Comparison of ENCODE assay signal across 22 cellular contexts in the genomic region with DNA sequence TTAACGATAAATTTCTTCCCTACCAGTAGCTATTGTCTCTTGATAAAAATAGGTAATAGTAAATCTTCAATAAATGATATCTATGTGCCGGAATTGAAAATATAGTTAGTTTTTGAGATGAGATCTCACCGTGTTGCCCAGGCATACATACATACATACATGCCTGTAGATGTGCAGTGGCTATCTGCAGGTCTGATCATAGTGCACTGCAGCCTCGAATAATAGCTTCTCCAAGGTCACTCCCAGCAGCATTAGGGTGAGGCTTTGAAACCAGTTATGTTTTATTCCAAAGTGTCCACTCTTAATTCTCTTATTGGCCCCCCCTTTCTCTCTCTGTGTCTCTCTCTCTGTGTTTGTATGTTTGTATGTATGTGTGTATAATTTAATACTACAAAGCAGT.
"Had no signal": no experiment of that assay in that cellular context is flagged by ENCODE, and none has a peak within 500 bp of the region (broad histone marks: within the 10 kb centered on the region; RNA-seq: fewer than 3 reads in every experiment).

No MANE protein-coding gene starts in this region.

- H3K27me3 ChIP-seq: foreskin keratinocyte, neural progenitor cell, ovary, spleen, tibial artery, upper lobe of left lung, uterus had no signal

- H3K4me1 ChIP-seq: foreskin keratinocyte, neural progenitor cell, uterus had no signal

- ATAC-seq: foreskin keratinocyte; left cardiac atrium; naive thymus-derived CD4-positive, alpha-beta T cell; right cardiac atrium; stimulated activated memory B cell treated with anti-CD40 and anti-IgM and Interleukin-4, amounts not matched to agents 10 μg/mL and 1 μg/mL and 100 μg/mL, for 72 hours had no signal

- H3K4me2 ChIP-seq: neural progenitor cell had no signal

- DNase-seq: effector CD4-positive, alpha-beta T cell; endodermal cell; foreskin keratinocyte; kidney; left cardiac atrium; left ventricle myocardium inferior; naive thymus-derived CD4-positive, alpha-beta T cell; nucleus accumbens; ovary; right cardiac atrium; spleen; stimulated activated CD4-positive, alpha-beta T cell treated with anti-CD3 and anti-CD28 coated beads, Interleukin-15, amount 100 ng/mL, for 24 hours; stimulated activated CD4-positive, alpha-beta T cell treated with anti-CD3 and anti-CD28 coated beads, Interleukin-1b, Interleukin-23, amount 100 ng/mL, for 48 hours; stimulated activated CD4-positive, alpha-beta T cell treated with anti-CD3 and anti-CD28 coated beads, Interleukin-4, amount 100 ng/mL, for 24 hours; tibial artery; upper lobe of left lung; uterus had no signal

- H3K4me3 ChIP-seq: coronary artery, left ventricle myocardium inferior, lung, neural progenitor cell, ovary, spleen, tibial artery, upper lobe of left lung, uterus had no signal

- H3K4me1 Mint-ChIP-seq: neural progenitor cell had no signal

- H3K9me3 Mint-ChIP-seq: endodermal cell; naive thymus-derived CD4-positive, alpha-beta T cell; neural progenitor cell; stimulated activated memory B cell treated with anti-CD40 and anti-IgM and Interleukin-4, amounts not matched to agents 10 μg/mL and 1 μg/mL and 100 μg/mL, for 72 hours; stimulated activated naive CD8-positive, alpha-beta T cell treated with anti-CD3 and anti-CD28 coated beads, Interleukin-15, Interleukin-2, amounts not matched to agents 100 ng/mL and 50 ng/mL, for 24 hours had no signal

- H3K27ac Mint-ChIP-seq: endodermal cell; neural progenitor cell; stimulated activated memory B cell treated with anti-CD40 and anti-IgM and Interleukin-4, amounts not matched to agents 10 μg/mL and 1 μg/mL and 100 μg/mL, for 72 hours had no signal

- H3K27me3 Mint-ChIP-seq: naive thymus-derived CD4-positive, alpha-beta T cell; stimulated activated memory B cell treated with anti-CD40 and anti-IgM and Interleukin-4, amounts not matched to agents 10 μg/mL and 1 μg/mL and 100 μg/mL, for 72 hours; stimulated activated naive CD8-positive, alpha-beta T cell treated with anti-CD3 and anti-CD28 coated beads, Interleukin-15, Interleukin-2, amounts not matched to agents 100 ng/mL and 50 ng/mL, for 24 hours had no signal

- H3K9ac ChIP-seq: neural progenitor cell had no signal

- H3K36me3 ChIP-seq: left ventricle myocardium inferior, ovary, uterus had no signal

- H3K9me3 ChIP-seq: left ventricle myocardium inferior, ovary, spleen, tibial artery, upper lobe of left lung, uterus had no signal

- H3K27ac ChIP-seq: coronary artery, foreskin keratinocyte, left ventricle myocardium inferior, neural progenitor cell, ovary, spleen, tibial artery, upper lobe of left lung, uterus had no signal

- H3K4me3 Mint-ChIP-seq: endodermal cell; neural progenitor cell; stimulated activated memory B cell treated with anti-CD40 and anti-IgM and Interleukin-4, amounts not matched to agents 10 μg/mL and 1 μg/mL and 100 μg/mL, for 72 hours; stimulated activated naive CD8-positive, alpha-beta T cell treated with anti-CD3 and anti-CD28 coated beads, Interleukin-15, Interleukin-2, amounts not matched to agents 100 ng/mL and 50 ng/mL, for 24 hours had no signal

- H2AFZ ChIP-seq: neural progenitor cell had no signal
